Comparison of ENCODE assay signal across 12 cellular contexts in the genomic region with DNA sequence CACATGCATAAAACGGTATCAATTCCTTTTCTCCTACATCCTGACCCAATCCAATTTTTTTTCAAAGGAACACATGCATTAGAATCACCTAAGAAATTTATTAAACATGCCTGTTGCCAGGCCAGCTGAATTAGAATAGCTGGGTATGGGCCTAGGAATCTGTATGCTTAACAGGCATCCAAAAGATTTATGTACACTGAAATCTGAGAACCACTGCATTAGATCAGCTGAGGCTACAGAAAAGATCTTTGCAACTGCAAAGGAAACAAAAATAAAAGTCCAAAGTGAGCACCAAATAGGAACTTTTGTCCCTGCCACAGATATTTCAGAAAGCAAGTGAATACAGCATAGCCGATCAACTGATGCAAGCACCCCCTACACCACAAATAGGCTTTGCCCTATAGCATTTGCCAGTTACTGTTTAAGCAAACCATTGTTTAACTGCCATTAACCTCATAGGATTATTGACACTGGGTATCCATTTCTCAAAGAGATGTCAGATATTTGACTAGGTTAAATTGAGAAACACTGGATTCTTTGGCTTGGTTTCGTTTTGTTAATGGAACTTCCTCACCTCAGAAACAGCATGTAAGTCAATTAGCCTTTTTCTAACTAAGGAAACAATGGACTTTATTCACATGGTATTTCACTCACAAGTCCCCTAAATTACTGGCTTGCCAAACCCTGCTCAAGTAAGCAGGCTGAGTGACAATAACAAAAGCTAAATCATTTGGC.
DNase-seq lines count a peak whose midpoint lies in the region; ATAC-seq and FAIRE-seq lines count a peak whose summit lies in the region.
"Had no signal": no experiment of that assay in that cellular context is flagged by ENCODE, and none has a peak within 500 bp of the region (broad histone marks: within the 10 kb centered on the region; RNA-seq: fewer than 3 reads in every experiment).

No MANE protein-coding gene starts in this region.

- no peak overlapping the region for H4K5ac ChIP-seq in mesendoderm (ENCODE audit: low read length)

- peak overlapping the region; percentile 11 for H3K27ac ChIP-seq in mesendoderm (ENCODE audit: low read depth, low read length)
- H3K27ac ChIP-seq: testis had no signal

- no peak overlapping the region for H3K23ac ChIP-seq in mesendoderm (ENCODE audit: low read length)

- H2BK120ac ChIP-seq in mesendoderm (ENCODE audit: low read depth, low read length): peak overlapping the region; percentile 54

- no peaks in the 10 kb centered on the region for H3K9me3 ChIP-seq in MG63
- H3K9me3 ChIP-seq: testis had no signal

- no peak for DNase-seq in GM18507 (ENCODE audit: extremely low spot score, insufficient read length, low read depth)
- DNase-seq in HuH-7 (ENCODE audit: low spot score): peak; percentile 11
- DNase-seq in NOMO-1 treated with DMSO at 0.1 percent for 48 hours (lab: John Stamatoyannopoulos, UW; ENCODE audit: unreplicated experiment): peak; percentile 78
- DNase-seq in mesendoderm: peak; percentile 54
- no peak for DNase-seq in cortex of kidney (lab: John Stamatoyannopoulos, UW)
- no peak for DNase-seq in MG63
- DNase-seq: activated T-cell treated with anti-CD3 and anti-CD28 coated beads, Interleukin-2, amount 50 U/mL, for 48 hours; aorta; effector CD4-positive, alpha-beta T cell; naive B cell; testis had no signal

- no peak overlapping the region for H3K4me2 ChIP-seq in mesendoderm (ENCODE audit: low read length)

- H2BK5ac ChIP-seq in mesendoderm (ENCODE audit: low read length): no peak overlapping the region

- ATAC-seq in GM21423 (IDR thresholded peaks at IDR 0.05; ENCODE audit: unreplicated experiment): no peak

- H3K79me2 ChIP-seq in mesendoderm (ENCODE audit: control insufficient read depth, insufficient read depth, low read length): no peaks in the 10 kb centered on the region

- H3K4me3 ChIP-seq in mesendoderm (ENCODE audit: low read length) (no peak overlapping the region), MG63 (no peak overlapping the region)
- H3K4me3 ChIP-seq: testis had no signal

- no peak overlapping the region for H2BK15ac ChIP-seq in mesendoderm (replicated peaks; ENCODE audit: low read depth)

- peaks cover under 1% of the 10 kb centered on the region for H3K36me3 ChIP-seq in mesendoderm (ENCODE audit: control insufficient read depth, insufficient read depth, low read length)
- no peaks in the 10 kb centered on the region for H3K36me3 ChIP-seq in MG63

- H3K79me1 ChIP-seq in mesendoderm (ENCODE audit: low read length): no peaks in the 10 kb centered on the region

- no peak overlapping the region for H3K18ac ChIP-seq in mesendoderm (ENCODE audit: low read length)

- H3K56ac ChIP-seq in mesendoderm (ENCODE audit: low read length): peak overlapping the region; percentile 29

- peaks cover 7% of the 10 kb centered on the region for H3K4me1 ChIP-seq in mesendoderm (ENCODE audit: control insufficient read depth, low read depth, low read length)
- H3K4me1 ChIP-seq: testis had no signal

- FAIRE-seq in GM18507 (lab: Jason Lieb, UNC): peak; percentile 12

- H3K27me3 ChIP-seq in mesendoderm (ENCODE audit: insufficient read depth, low read length, poor library complexity) (no peaks in the 10 kb centered on the region), MG63 (no peaks in the 10 kb centered on the region)
- H3K27me3 ChIP-seq: testis had no signal

- H3K9ac ChIP-seq in mesendoderm (ENCODE audit: low read length): no peak overlapping the region

- H4K8ac ChIP-seq in mesendoderm (ENCODE audit: low read depth, low read length): no peak overlapping the region

- WGBS in mesendoderm (ENCODE audit: extremely low coverage, insufficient coverage, low lambda C conversion rate): no CpG with 5 or more reads among the region's 3 CpGs

- no peak overlapping the region for H3K4ac ChIP-seq in mesendoderm (ENCODE audit: low read depth, low read length)

- no peak overlapping the region for H2AK5ac ChIP-seq in mesendoderm (ENCODE audit: low read length)

Comparison
In these comparisons a context has a peak if more than half of its experiments do, and no peak if none do; other contexts are left out.
1. DNase-seq: peak in HuH-7 (single experiment), NOMO-1 treated with DMSO at 0.1 percent for 48 hours (single experiment) and mesendoderm (single experiment); none in GM18507 (single experiment), cortex of kidney (single experiment) and MG63 (single experiment).